ENCODE assay signal across 9 cellular contexts in the genomic region with DNA sequence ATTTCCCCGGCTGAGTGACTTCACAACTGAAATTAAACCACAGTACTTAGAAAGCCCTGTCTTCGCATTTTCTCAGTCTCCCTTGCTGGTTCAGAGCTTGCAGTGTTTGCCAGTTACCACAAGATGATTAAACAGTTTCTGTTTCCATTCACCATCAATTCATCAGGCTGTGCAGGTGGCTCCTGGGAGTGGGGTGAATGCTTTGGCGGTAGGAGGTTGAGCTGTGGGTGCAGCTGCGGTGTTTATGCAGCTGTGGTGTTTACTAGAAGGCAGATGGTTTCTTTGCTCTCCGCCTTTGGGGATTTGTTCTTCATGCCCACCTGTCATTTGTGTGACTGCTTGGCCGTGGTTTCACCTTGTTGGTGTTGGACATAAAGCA. TPM values are rescaled to one million over a fixed set of nuclear protein-coding genes. Genes with fewer than 3 reads are reported as not detected.
DNase-seq lines count a peak whose midpoint lies in the region; ATAC-seq, FAIRE-seq and TF ChIP-seq lines count a peak whose summit lies in the region.
"Had no signal": no experiment of that assay in that cellular context is flagged by ENCODE, and none has a peak within 500 bp of the region (broad histone marks: within the 10 kb centered on the region; RNA-seq: fewer than 3 reads in every experiment).

No MANE protein-coding gene starts in this region.

- TF ChIP-seq EP300 in K562 (IDR thresholded peaks at IDR 0.05; ENCODE audit: low read length), result no peak

- FAIRE-seq in K562 (lab: Jason Lieb, UNC), result no peak

- H3K4me1 ChIP-seq in CD4-positive, CD25-positive, alpha-beta regulatory T cell (ENCODE audit: control insufficient read depth, insufficient read depth, low read length, poor library complexity, severe bottlenecking), result peaks cover 19% of the 10 kb centered on the region
- peaks cover 0 to 26% of the 10 kb centered on the region in 2 experiments; a peak in 4 of 5 replicates for H3K4me1 ChIP-seq in K562 (replicated peaks in 1 of 2; ENCODE audit: control insufficient read depth in 2 of 2, insufficient read depth in 2 of 2, low read length in 2 of 2)

- no peaks in the 10 kb centered on the region for H4K20me1 ChIP-seq in K562 (replicated peaks; ENCODE audit: control insufficient read depth, insufficient read depth, low read length)

- no peak for TF ChIP-seq POLR2A in K562 (conservative IDR thresholded peaks at IDR 0.05)

- no peaks in the 10 kb centered on the region for H3K9me3 ChIP-seq in CD4-positive, CD25-positive, alpha-beta regulatory T cell (ENCODE audit: control insufficient read depth in 2 of 2, low read length in 2 of 2)
- no peaks in the 10 kb centered on the region for H3K9me3 ChIP-seq in K562 (replicated peaks; ENCODE audit: control insufficient read depth, insufficient read depth, low read depth, low read length)

- peak overlapping the region; percentile 70 for H3K4me3 ChIP-seq in CD4-positive, CD25-positive, alpha-beta regulatory T cell (ENCODE audit: low read depth, low read length)
- H3K4me3 ChIP-seq in K562, result no peak overlapping the region

- POLR2A ChIA-PET in K562 (lab: Yijun Ruan, JAX), result interaction anchor here (0.5 to 1.1 kb wide), 3 partner anchors 9 to 21 kb away, joined by 3 to 5 read pairs (median 4); no protein-coding TSS in a partner anchor

- H3K36me3 Mint-ChIP-seq in CD4-positive, CD25-positive, alpha-beta regulatory T cell, result no peaks in the 10 kb centered on the region
- no peaks in the 10 kb centered on the region for H3K36me3 Mint-ChIP-seq in stimulated activated memory B cell treated with anti-CD40 and anti-IgM and Interleukin-4, amounts not matched to agents 10 μg/mL and 1 μg/mL and 100 μg/mL, for 72 hours

- ATAC-seq in CD4-positive, CD25-positive, alpha-beta regulatory T cell (ENCODE audit: low read depth in 2 of 2), result peak; percentile 87 to 89
- ATAC-seq in GM19438 (IDR thresholded peaks at IDR 0.05; ENCODE audit: low read depth, unreplicated experiment) (peak; percentile 99), HG03460 (IDR thresholded peaks at IDR 0.05; ENCODE audit: unreplicated experiment) (peak; percentile 89), K562 (no peak)
- peak; percentile 94 for ATAC-seq in stimulated activated memory B cell treated with anti-CD40 and anti-IgM and Interleukin-4, amounts not matched to agents 10 μg/mL and 1 μg/mL and 100 μg/mL, for 72 hours

- no peaks in the 10 kb centered on the region for H3K9me1 ChIP-seq in K562 (ENCODE audit: control insufficient read depth, insufficient read depth, low read length)

- H3K36me3 ChIP-seq in CD4-positive, CD25-positive, alpha-beta regulatory T cell (ENCODE audit: control insufficient read depth, insufficient read depth, low read length), result no peaks in the 10 kb centered on the region
- H3K36me3 ChIP-seq in K562 (ENCODE audit: control insufficient read depth, insufficient read depth, low read length), result no peaks in the 10 kb centered on the region

- H3K27ac Mint-ChIP-seq in CD4-positive, CD25-positive, alpha-beta regulatory T cell, result peak overlapping the region in 1 of 3 donors; percentile 66
- no peak overlapping the region for H3K27ac Mint-ChIP-seq in stimulated activated memory B cell treated with anti-CD40 and anti-IgM and Interleukin-4, amounts not matched to agents 10 μg/mL and 1 μg/mL and 100 μg/mL, for 72 hours

- H3K9ac ChIP-seq in K562 (ENCODE audit: insufficient read depth in 1 of 2, low read depth in 2 of 2, low read length in 2 of 2), result no peak overlapping the region; a peak in 1 of 4 replicates

- peak; percentile 18 to 91 (median 48) for DNase-seq in CD4-positive, CD25-positive, alpha-beta regulatory T cell
- DNase-seq in RPMI7951 (ENCODE audit: low read depth) (peak; percentile 35), K562 (ENCODE audit: extremely low read depth in 1 of 4, low spot score in 3 of 4) (no peak), GM03348 (ENCODE audit: low spot score) (no peak), anterior cingulate cortex (lab: John Stamatoyannopoulos, UW) (no peak)

- intact Hi-C loops in K562 (cut with micrococcal nuclease), result no loop called here

- peaks cover 5% of the 10 kb centered on the region for H3K27me3 ChIP-seq in CD4-positive, CD25-positive, alpha-beta regulatory T cell (ENCODE audit: control insufficient read depth, insufficient read depth, low read length)
- peaks cover 9 to 16% of the 10 kb centered on the region in 2 experiments for H3K27me3 ChIP-seq in K562 (ENCODE audit: control insufficient read depth in 2 of 2, insufficient read depth in 2 of 2, low read length in 2 of 2)

- peaks cover 12 to 21% (median 13%) of the 10 kb centered on the region in 4 donors for H3K4me1 Mint-ChIP-seq in CD4-positive, CD25-positive, alpha-beta regulatory T cell
- peaks cover 14% of the 10 kb centered on the region for H3K4me1 Mint-ChIP-seq in stimulated activated memory B cell treated with anti-CD40 and anti-IgM and Interleukin-4, amounts not matched to agents 10 μg/mL and 1 μg/mL and 100 μg/mL, for 72 hours

- in situ Hi-C loops in K562 (cut with MboI), result no loop called here

- peak overlapping the region; percentile 14; the same call in 1 of the 2 replicates for H2AFZ ChIP-seq in K562 (ENCODE audit: low read depth, low read length)

- no peak for TF ChIP-seq RAD21 in K562 (CRISPR knock-in tag; conservative IDR thresholded peaks at IDR 0.05 in 1 of 2, IDR thresholded peaks at IDR 0.05 in 1 of 2)

- CTCF ChIA-PET in K562 (lab: Yijun Ruan, JAX; ENCODE audit: low intra/inter-chr PET ratio), result no interaction called here

- H3K79me2 ChIP-seq in K562 (ENCODE audit: control insufficient read depth, insufficient read depth, low read length), result no peaks in the 10 kb centered on the region

- no peak for TF ChIP-seq CTCF in K562 (IDR thresholded peaks at IDR 0.05 in 2 of 3, conservative IDR thresholded peaks at IDR 0.05 in 1 of 3; ENCODE audit: insufficient read depth in 2 of 3, low read depth in 1 of 3, low read length in 3 of 3)

- H3K9me3 Mint-ChIP-seq in CD4-positive, CD25-positive, alpha-beta regulatory T cell, result no peaks in the 10 kb centered on the region
- H3K9me3 Mint-ChIP-seq in stimulated activated memory B cell treated with anti-CD40 and anti-IgM and Interleukin-4, amounts not matched to agents 10 μg/mL and 1 μg/mL and 100 μg/mL, for 72 hours, result no peaks in the 10 kb centered on the region

- H3K27ac ChIP-seq in CD4-positive, CD25-positive, alpha-beta regulatory T cell (ENCODE audit: insufficient read depth, low read length, poor library complexity, severe bottlenecking), result peak overlapping the region; percentile 42
- H3K27ac ChIP-seq in K562 (ENCODE audit: extremely low read depth, low read depth, low read length), result no peak overlapping the region

- H3K4me3 Mint-ChIP-seq in CD4-positive, CD25-positive, alpha-beta regulatory T cell, result peak overlapping the region; percentile 4 to 72 (median 36)
- H3K4me3 Mint-ChIP-seq in stimulated activated memory B cell treated with anti-CD40 and anti-IgM and Interleukin-4, amounts not matched to agents 10 μg/mL and 1 μg/mL and 100 μg/mL, for 72 hours, result no peak overlapping the region

- peak overlapping the region; percentile 20; the same call in 1 of the 2 replicates for H3K4me2 ChIP-seq in K562 (ENCODE audit: insufficient read depth, low read length)

- 13% methylated on average over 6 of the region's 6 CpGs for WGBS in K562 (ENCODE audit: insufficient coverage, low coverage, missing lambda C conversion rate)

- BruUV-seq in K562 (replicated peaks; lab: Mats Ljungman, UMichigan), result no TSS peak

- peaks cover 13% of the 10 kb centered on the region for H3K27me3 Mint-ChIP-seq in CD4-positive, CD25-positive, alpha-beta regulatory T cell
- peaks cover 66% of the 10 kb centered on the region for H3K27me3 Mint-ChIP-seq in stimulated activated memory B cell treated with anti-CD40 and anti-IgM and Interleukin-4, amounts not matched to agents 10 μg/mL and 1 μg/mL and 100 μg/mL, for 72 hours

TF ChIP-seq in K562, 482 proteins besides CTCF, POLR2A, EP300 and RAD21 (continues in another document):
- 0 out of 2 replicates have a peak, but pooled peaks have one; percentile 7 for TF ChIP-seq CBFA2T3 (IDR thresholded peaks at IDR 0.05)
- TF ChIP-seq, protein P1, sequence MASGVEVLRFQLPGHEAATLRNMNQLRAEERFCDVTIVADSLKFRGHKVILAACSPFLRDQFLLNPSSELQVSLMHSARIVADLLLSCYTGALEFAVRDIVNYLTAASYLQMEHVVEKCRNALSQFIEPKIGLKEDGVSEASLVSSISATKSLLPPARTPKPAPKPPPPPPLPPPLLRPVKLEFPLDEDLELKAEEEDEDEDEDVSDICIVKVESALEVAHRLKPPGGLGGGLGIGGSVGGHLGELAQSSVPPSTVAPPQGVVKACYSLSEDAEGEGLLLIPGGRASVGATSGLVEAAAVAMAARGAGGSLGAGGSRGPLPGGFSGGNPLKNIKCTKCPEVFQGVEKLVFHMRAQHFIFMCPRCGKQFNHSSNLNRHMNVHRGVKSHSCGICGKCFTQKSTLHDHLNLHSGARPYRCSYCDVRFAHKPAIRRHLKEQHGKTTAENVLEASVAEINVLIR (CRISPR knock-in tag; IDR thresholded peaks at IDR 0.05), result no peak

RNA-seq across cellular contexts. Expression of a gene that starts 16.1 kb away (rescaled TPM):
- total RNA-seq in CD4-positive, CD25-positive, alpha-beta regulatory T cell, result not detected
- under 1 TPM in 1 of 4 donors, not detected in 3; 0.17 TPM for polyA plus RNA-seq in CD4-positive, CD25-positive, alpha-beta regulatory T cell
- not detected in 2 replicates for total RNA-seq in RPMI7951 (2014; rRNA removed; shearing (Covaris generic))
- total RNA-seq in K562 (2011; cell fraction: chromatin; rRNA removed; ENCODE audit: low replicate concordance), result 0.35 and 0.42 TPM in 2 replicates
- total RNA-seq in K562 (2011; cell fraction: nucleolus; rRNA removed), result 0.17 and 0.53 TPM in 2 replicates
- 0.23 and 0.59 TPM in 2 replicates for total RNA-seq in K562 (2011; cell fraction: nucleoplasm; rRNA removed)
- total RNA-seq in K562 (2014; rRNA removed) (not detected in 2 replicates), K562 (2014; rRNA removed; fragmentation: Illumina TruSeq; extraction: Trizol) (0.06 TPM in 1 of 2 replicates, not detected in the other), K562 (2015; rRNA removed; fragmentation: Illumina TruSeq; extraction: Trizol) (not detected in 2 replicates), K562 (2021) (0.22 and 0.31 TPM in 2 replicates)
- polyA plus RNA-seq in K562 (2011; rRNA removed) (0.49 and 0.56 TPM in 2 replicates), K562 (2014; fragmentation: Illumina TruSeq; extraction: Trizol) (not detected in 2 replicates), K562 (2014; fragmentation: Nextera tagmentation; extraction: Ambion mirVana) (not detected), K562 (2014; rRNA removed) (not detected in 2 replicates)
- 0.25 and 0.28 TPM in 2 replicates for polyA plus RNA-seq in K562 (2011; cell fraction: cytosol; rRNA removed)
- polyA plus RNA-seq in K562 (2011; cell fraction: nucleus; rRNA removed), result 0.52 and 0.82 TPM in 2 replicates
- polyA plus RNA-seq in K562 (2012), result 0.12 TPM in 1 of 2 replicates, not detected in the other
- 0.39 and 0.56 TPM in 2 replicates for polyA minus RNA-seq in K562 (2011; rRNA and poly(A)+ RNA removed)
- not detected in 2 replicates for polyA minus RNA-seq in K562 (2011; cell fraction: cytosol; rRNA and poly(A)+ RNA removed)
- polyA minus RNA-seq in K562 (2011; cell fraction: nucleus; rRNA and poly(A)+ RNA removed), result 0.44 and 0.94 TPM in 2 replicates
- total RNA-seq: fibroblast of lung had no signal
- polyA plus RNA-seq: fibroblast of lung had no signal

Comparison
In these comparisons a context has a peak if more than half of its experiments do, and no peak if none do; other contexts are left out.
1. DNase-seq: peak in CD4-positive, CD25-positive, alpha-beta regulatory T cell (3 of 3) and RPMI7951 (single experiment); none in K562 (0 of 4), GM03348 (single experiment) and anterior cingulate cortex (0 of 58).